In genomic region chrX:48541140-48541814, GRCh38 we compare ENCODE assay signal across 1 cellular context.
A peak's percentile ranks its signal among the peaks of the same experiment; 100 is the strongest.
TF ChIP-seq lines count a peak whose summit lies in the region.

No MANE protein-coding gene starts in this region.

TF ChIP-seq in GM12878, 131 proteins besides CTCF, POLR2A, EP300 and RAD21 (continued from another document):
- no peak for TF ChIP-seq IRF3 (IDR thresholded peaks at IDR 0.05)
- no peak for TF ChIP-seq PAX8 (IDR thresholded peaks at IDR 0.05)
- no peak for TF ChIP-seq TBL1XR1 (IDR thresholded peaks at IDR 0.05; ENCODE audit: low read depth, low read length)
- no peak for TF ChIP-seq SREBF2 (IDR thresholded peaks at IDR 0.05; ENCODE audit: low read length)
- TF ChIP-seq TCF3 (IDR thresholded peaks at IDR 0.05; ENCODE audit: borderline replicate concordance, insufficient read depth, low read depth, low read length): no peak
- TF ChIP-seq SKIL (IDR thresholded peaks at IDR 0.05; ENCODE audit: low read depth, poor library complexity, severe bottlenecking): peak; percentile 68
- TF ChIP-seq BACH1 (IDR thresholded peaks at IDR 0.05; ENCODE audit: borderline replicate concordance): no peak
- no peak for TF ChIP-seq ATF3 (IDR thresholded peaks at IDR 0.05; ENCODE audit: borderline replicate concordance, extremely low read depth, low read depth, low read length)
- no peak for TF ChIP-seq ZBED1 (IDR thresholded peaks at IDR 0.05; ENCODE audit: borderline replicate concordance)
- no peak for TF ChIP-seq GATAD2B (conservative IDR thresholded peaks at IDR 0.05; ENCODE audit: low read depth)
- no peak for TF ChIP-seq SUZ12 (IDR thresholded peaks at IDR 0.05; ENCODE audit: unreplicated experiment)
- no peak for TF ChIP-seq YY1 (IDR thresholded peaks at IDR 0.05; ENCODE audit: low read depth, low read length)
- TF ChIP-seq PBX3 (IDR thresholded peaks at IDR 0.05; ENCODE audit: insufficient replicate concordance, low read depth, low read length): no peak
- no peak for TF ChIP-seq ZZZ3 (IDR thresholded peaks at IDR 0.05; ENCODE audit: control insufficient read depth, insufficient read length, low read depth)
- TF ChIP-seq HSF1 (IDR thresholded peaks at IDR 0.05; ENCODE audit: low read depth, low read length): no peak
- TF ChIP-seq HDAC2 (IDR thresholded peaks at IDR 0.05): no peak
- TF ChIP-seq MYC (IDR thresholded peaks at IDR 0.05; ENCODE audit: insufficient read depth, insufficient read length, insufficient replicate concordance, low read length, severe bottlenecking): no peak
- no peak for TF ChIP-seq CHD4 (IDR thresholded peaks at IDR 0.05)
- TF ChIP-seq HCFC1 (IDR thresholded peaks at IDR 0.05; ENCODE audit: low read length): no peak
- TF ChIP-seq BCLAF1 (IDR thresholded peaks at IDR 0.05): no peak
- no peak for TF ChIP-seq JUND (IDR thresholded peaks at IDR 0.05; ENCODE audit: low read depth, low read length)
- no peak for TF ChIP-seq NR2C1 (IDR thresholded peaks at IDR 0.05)
- no peak for TF ChIP-seq RBBP5 (conservative IDR thresholded peaks at IDR 0.05)
- no peak for TF ChIP-seq TAF1 (IDR thresholded peaks at IDR 0.05; ENCODE audit: borderline replicate concordance, low read depth, low read length)
